In the genomic region with DNA sequence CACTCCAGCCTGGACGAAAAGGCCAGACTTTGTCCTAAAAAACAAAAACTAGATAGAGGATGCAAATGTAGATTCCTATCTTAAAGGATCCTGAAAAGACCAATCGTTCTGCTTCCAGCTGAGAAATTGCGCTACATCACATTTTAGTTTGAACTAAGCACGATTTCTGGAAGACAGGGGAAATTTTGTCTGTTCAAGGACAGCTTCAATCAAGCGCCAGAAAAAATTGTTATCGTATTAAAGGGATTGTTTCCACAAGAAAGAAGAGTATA, we compare ENCODE assay signal across 8 cellular contexts. TPM values are rescaled to one million over a fixed set of nuclear protein-coding genes. Genes with fewer than 3 reads are reported as not detected.
A peak's percentile ranks its signal among the peaks of the same experiment; 100 is the strongest.
DNase-seq lines count a peak whose midpoint lies in the region; ATAC-seq lines count a peak whose summit lies in the region.

No MANE protein-coding gene starts in this region.

- peaks cover 5% of the 10 kb centered on the region for H3K27me3 ChIP-seq in iPS-15b (ENCODE audit: control insufficient read depth, insufficient read depth, low read length)

- peaks cover 9% of the 10 kb centered on the region for H3K36me3 Mint-ChIP-seq in activated T-helper 2 cell treated with anti-CD3 and anti-CD28 coated beads, Interferon-gamma antibody, Interleukin-2, Interleukin-4, amounts not matched to agents 10 μg/mL and 5 μg/mL and 100 μg/mL, durations not matched to agents 14 hours and 24 hours and 36 hours (ENCODE audit: low read depth)
- H3K36me3 Mint-ChIP-seq in stimulated activated naive B cell treated with anti-CD40 and anti-IgM and Interleukin-4, amounts not matched to agents 10 μg/mL and 1 μg/mL and 100 μg/mL, for 72 hours = peaks cover 9 to 20% of the 10 kb centered on the region in 2 donors

- peak; percentile 5 for DNase-seq in HT-29 (ENCODE audit: low spot score)
- DNase-seq in activated T-helper 2 cell treated with anti-CD3 and anti-CD28 coated beads, Interferon-gamma antibody, Interleukin-2, Interleukin-4, amounts not matched to agents 10 μg/mL and 5 μg/mL and 100 μg/mL, durations not matched to agents 14 hours and 24 hours and 36 hours (ENCODE audit: low spot score) = no peak
- no peak for DNase-seq in stimulated activated naive B cell treated with anti-CD40 and anti-IgM and Interleukin-4, amounts not matched to agents 10 μg/mL and 1 μg/mL and 100 μg/mL, for 72 hours
- no peak for DNase-seq in left colon
- DNase-seq in H4 (ENCODE audit: low spot score) = no peak
- DNase-seq in KG1 (lab: John Stamatoyannopoulos, UW) = no peak

- peak overlapping the region; percentile 94 for H3K4me3 Mint-ChIP-seq in activated T-helper 2 cell treated with anti-CD3 and anti-CD28 coated beads, Interferon-gamma antibody, Interleukin-2, Interleukin-4, amounts not matched to agents 10 μg/mL and 5 μg/mL and 100 μg/mL, durations not matched to agents 14 hours and 24 hours and 36 hours (ENCODE audit: low read depth)
- H3K4me3 Mint-ChIP-seq in stimulated activated naive B cell treated with anti-CD40 and anti-IgM and Interleukin-4, amounts not matched to agents 10 μg/mL and 1 μg/mL and 100 μg/mL, for 72 hours = peak overlapping the region; percentile 91 to 94

- H3K9ac ChIP-seq in iPS-15b (ENCODE audit: low read depth, low read length) = peak overlapping the region; percentile 48

- H3K9me3 Mint-ChIP-seq in activated T-helper 2 cell treated with anti-CD3 and anti-CD28 coated beads, Interferon-gamma antibody, Interleukin-2, Interleukin-4, amounts not matched to agents 10 μg/mL and 5 μg/mL and 100 μg/mL, durations not matched to agents 14 hours and 24 hours and 36 hours = no peaks in the 10 kb centered on the region
- peaks cover 3 to 7% of the 10 kb centered on the region in 2 donors for H3K9me3 Mint-ChIP-seq in stimulated activated naive B cell treated with anti-CD40 and anti-IgM and Interleukin-4, amounts not matched to agents 10 μg/mL and 1 μg/mL and 100 μg/mL, for 72 hours

- H3K27ac Mint-ChIP-seq in activated T-helper 2 cell treated with anti-CD3 and anti-CD28 coated beads, Interferon-gamma antibody, Interleukin-2, Interleukin-4, amounts not matched to agents 10 μg/mL and 5 μg/mL and 100 μg/mL, durations not matched to agents 14 hours and 24 hours and 36 hours = no peak overlapping the region
- peak overlapping the region; percentile 93 for H3K27ac Mint-ChIP-seq in stimulated activated naive B cell treated with anti-CD40 and anti-IgM and Interleukin-4, amounts not matched to agents 10 μg/mL and 1 μg/mL and 100 μg/mL, for 72 hours

- peak overlapping the region; percentile 69 for H3K4me3 ChIP-seq in iPS-15b (ENCODE audit: low read depth, low read length)

- H3K36me3 ChIP-seq in iPS-15b (ENCODE audit: control insufficient read depth, insufficient read depth, low read length) = no peaks in the 10 kb centered on the region

- intact Hi-C loops in activated T-helper 2 cell treated with anti-CD3 and anti-CD28 coated beads, Interferon-gamma antibody, Interleukin-2, Interleukin-4, amounts not matched to agents 10 μg/mL and 5 μg/mL and 100 μg/mL, durations not matched to agents 14 hours and 24 hours and 36 hours (cut with micrococcal nuclease) = loop anchor here (1.0 to 5.0 kb wide), 2 partner anchors 31 to 76 kb away; a partner anchor contains a TSS
- intact Hi-C loops in left colon (cut with DNase I, micrococcal nuclease) = no loop called here

- no peak for ATAC-seq in stimulated activated naive B cell treated with anti-CD40 and anti-IgM and Interleukin-4, amounts not matched to agents 10 μg/mL and 1 μg/mL and 100 μg/mL, for 72 hours (replicated peaks)
- ATAC-seq in GM21717 (IDR thresholded peaks at IDR 0.05; ENCODE audit: unreplicated experiment) (no peak), left colon (no peak)

- H3K27me3 Mint-ChIP-seq in activated T-helper 2 cell treated with anti-CD3 and anti-CD28 coated beads, Interferon-gamma antibody, Interleukin-2, Interleukin-4, amounts not matched to agents 10 μg/mL and 5 μg/mL and 100 μg/mL, durations not matched to agents 14 hours and 24 hours and 36 hours (ENCODE audit: low read depth) = peaks cover 4% of the 10 kb centered on the region
- H3K27me3 Mint-ChIP-seq in stimulated activated naive B cell treated with anti-CD40 and anti-IgM and Interleukin-4, amounts not matched to agents 10 μg/mL and 1 μg/mL and 100 μg/mL, for 72 hours = no peaks in the 10 kb centered on the region

- peaks cover 29% of the 10 kb centered on the region for H3K4me1 Mint-ChIP-seq in activated T-helper 2 cell treated with anti-CD3 and anti-CD28 coated beads, Interferon-gamma antibody, Interleukin-2, Interleukin-4, amounts not matched to agents 10 μg/mL and 5 μg/mL and 100 μg/mL, durations not matched to agents 14 hours and 24 hours and 36 hours (ENCODE audit: low read depth)
- H3K4me1 Mint-ChIP-seq in stimulated activated naive B cell treated with anti-CD40 and anti-IgM and Interleukin-4, amounts not matched to agents 10 μg/mL and 1 μg/mL and 100 μg/mL, for 72 hours = peaks cover 21 to 35% of the 10 kb centered on the region in 2 donors

- H3K9me3 ChIP-seq in iPS-15b (ENCODE audit: control insufficient read depth, insufficient read depth, low read length) = no peaks in the 10 kb centered on the region

- H3K4me1 ChIP-seq in iPS-15b (ENCODE audit: control insufficient read depth, insufficient read depth, low read length) = peaks cover 2% of the 10 kb centered on the region

RNA-seq across cellular contexts. Expression of a gene that starts 0.7 kb away (rescaled TPM):
- 10.4 and 13.1 TPM in 2 replicates for total RNA-seq in HT-29 (2014; rRNA removed; shearing (Covaris generic))
- 14.2 and 14.8 TPM in 2 replicates for total RNA-seq in activated T-helper 2 cell treated with anti-CD3 and anti-CD28 coated beads, Interferon-gamma antibody, Interleukin-2, Interleukin-4, amounts not matched to agents 10 μg/mL and 5 μg/mL and 100 μg/mL, durations not matched to agents 14 hours and 24 hours and 36 hours
- 100 to 1,000 TPM; 243 to 253 TPM for total RNA-seq in left colon
- total RNA-seq in H4 (2014; rRNA removed; shearing (Covaris generic)) = 34.8 and 37.3 TPM in 2 replicates

RNA-seq across cellular contexts. Expression of a gene that starts 30.7 kb away (rescaled TPM):
- 9.1 and 19.4 TPM in 2 replicates for total RNA-seq in HT-29 (2014; rRNA removed; shearing (Covaris generic))
- 12.0 and 12.1 TPM in 2 replicates for total RNA-seq in activated T-helper 2 cell treated with anti-CD3 and anti-CD28 coated beads, Interferon-gamma antibody, Interleukin-2, Interleukin-4, amounts not matched to agents 10 μg/mL and 5 μg/mL and 100 μg/mL, durations not matched to agents 14 hours and 24 hours and 36 hours
- total RNA-seq in left colon = 10 to 100 TPM; 27.8 to 35.9 TPM
- total RNA-seq in H4 (2014; rRNA removed; shearing (Covaris generic)) = 12.6 and 16.0 TPM in 2 replicates
